25 cellular contexts compared by ENCODE assay signal in the genomic region with DNA sequence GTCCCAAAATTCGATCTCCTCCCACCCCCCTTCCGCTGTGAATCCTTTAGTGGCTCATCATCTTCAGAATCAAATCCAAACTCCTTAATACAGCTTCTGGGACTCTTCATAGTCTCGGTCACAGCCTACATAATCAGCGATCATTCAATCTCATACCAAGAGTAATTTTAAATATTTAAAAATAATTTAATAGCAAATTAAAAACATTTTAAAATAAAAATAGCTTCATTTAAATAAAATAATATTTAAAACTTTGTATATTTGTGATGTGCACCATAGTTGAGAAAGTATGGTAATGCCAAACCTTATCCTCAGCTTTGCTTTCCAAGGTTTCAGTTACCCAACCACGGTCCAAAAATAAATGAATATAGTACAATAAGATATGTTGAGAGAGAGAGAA.
"Had no signal": no experiment of that assay in that cellular context is flagged by ENCODE, and none has a peak within 500 bp of the region (broad histone marks: within the 10 kb centered on the region; RNA-seq: fewer than 3 reads in every experiment).

No MANE protein-coding gene starts in this region.

- DNase-seq: colonic mucosa; cortex of kidney; effector CD8-positive, alpha-beta T cell; effector memory CD8-positive, alpha-beta T cell; endodermal cell; erythroblast; esophagus squamous epithelium; foreskin fibroblast; foreskin melanocyte; heart left ventricle; hypothalamus; immature natural killer cell; islet precursor cell; left cardiac atrium; left lung; left ventricle myocardium superior; lower lobe of right lung; mesendoderm; midbrain; naive thymus-derived CD4-positive, alpha-beta T cell had no signal

- H3K4me3 ChIP-seq: colonic mucosa, esophagus squamous epithelium, gastroesophageal sphincter, heart left ventricle, hepatocyte, left lung, lower lobe of right lung had no signal

- ATAC-seq: effector memory CD8-positive, alpha-beta T cell; esophagus mucosa; gastroesophageal sphincter; heart left ventricle; left cardiac atrium; left lung; left ventricle myocardium superior; lower lobe of right lung; naive thymus-derived CD4-positive, alpha-beta T cell had no signal

- H3K27me3 ChIP-seq: colonic mucosa, esophagus squamous epithelium, gastroesophageal sphincter, heart left ventricle, hepatocyte, left lung had no signal

- H3K36me3 ChIP-seq: colonic mucosa, esophagus squamous epithelium, gastroesophageal sphincter, heart left ventricle, left lung, lower lobe of right lung had no signal

- H3K9me3 ChIP-seq: colonic mucosa, esophagus squamous epithelium, gastroesophageal sphincter, heart left ventricle, left lung, lower lobe of right lung had no signal

- FAIRE-seq: endometrium had no signal

- H3K4me1 ChIP-seq: colonic mucosa, esophagus squamous epithelium, left lung, lower lobe of right lung had no signal

- H3K4me2 ChIP-seq: hepatocyte had no signal

- H3K27ac ChIP-seq: colonic mucosa, epithelial cell of prostate, esophagus squamous epithelium, gastroesophageal sphincter, heart left ventricle, hepatocyte, left lung, lower lobe of right lung had no signal

- H2AFZ ChIP-seq: hepatocyte had no signal
